Comparison of ENCODE assay signal across 1 cellular context in genomic region chr7:159049266-159050025, GRCh38.
TF ChIP-seq lines count a peak whose summit lies in the region.

No MANE protein-coding gene starts in this region.

TF ChIP-seq in H1, 55 proteins besides CTCF, POLR2A, EP300 and RAD21 (continued from another document):
- TF ChIP-seq CREB1 (IDR thresholded peaks at IDR 0.05): no peak
- TF ChIP-seq CEBPB (IDR thresholded peaks at IDR 0.05; ENCODE audit: low read depth, low read length): no peak
- TF ChIP-seq GABPA (IDR thresholded peaks at IDR 0.05; ENCODE audit: borderline replicate concordance, insufficient read depth, low read length): no peak
- no peak for TF ChIP-seq BACH1 (IDR thresholded peaks at IDR 0.05; ENCODE audit: low read length)
- TF ChIP-seq TBP (IDR thresholded peaks at IDR 0.05; ENCODE audit: low read depth, low read length): no peak
